In genomic region chr1:2198571-2198970, GRCh38 we compare ENCODE assay signal across 1 cellular context.
TF ChIP-seq lines count a peak whose summit lies in the region.

No MANE protein-coding gene starts in this region.

TF ChIP-seq in A549, 52 proteins besides CTCF, POLR2A, EP300 and RAD21 (continued from another document):
- TF ChIP-seq, protein P1, sequence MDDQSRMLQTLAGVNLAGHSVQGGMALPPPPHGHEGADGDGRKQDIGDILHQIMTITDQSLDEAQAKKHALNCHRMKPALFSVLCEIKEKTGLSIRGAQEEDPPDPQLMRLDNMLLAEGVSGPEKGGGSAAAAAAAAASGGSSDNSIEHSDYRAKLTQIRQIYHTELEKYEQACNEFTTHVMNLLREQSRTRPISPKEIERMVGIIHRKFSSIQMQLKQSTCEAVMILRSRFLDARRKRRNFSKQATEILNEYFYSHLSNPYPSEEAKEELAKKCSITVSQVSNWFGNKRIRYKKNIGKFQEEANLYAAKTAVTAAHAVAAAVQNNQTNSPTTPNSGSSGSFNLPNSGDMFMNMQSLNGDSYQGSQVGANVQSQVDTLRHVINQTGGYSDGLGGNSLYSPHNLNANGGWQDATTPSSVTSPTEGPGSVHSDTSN (IDR thresholded peaks at IDR 0.05): no peak
- TF ChIP-seq TFCP2L1 (CRISPR knock-in tag; IDR thresholded peaks at IDR 0.05) (no peak), MAZ (IDR thresholded peaks at IDR 0.05; ENCODE audit: borderline replicate concordance, low read depth, low read length) (no peak), MAX (IDR thresholded peaks at IDR 0.05) (no peak), MYC (IDR thresholded peaks at IDR 0.05; ENCODE audit: borderline replicate concordance, low read length) (no peak), BHLHE40 (IDR thresholded peaks at IDR 0.05; ENCODE audit: low read depth, low read length) (no peak), ZSCAN20 (CRISPR knock-in tag; IDR thresholded peaks at IDR 0.05) (no peak), ZFP36 (IDR thresholded peaks at IDR 0.05; ENCODE audit: borderline replicate concordance, partially characterized antibody) (no peak), HDAC2 (IDR thresholded peaks at IDR 0.05) (no peak), MAFK (IDR thresholded peaks at IDR 0.05; ENCODE audit: partially characterized antibody) (no peak)
